Comparison of ENCODE assay signal across 13 cellular contexts in genomic region chr6:168319279-168320051, GRCh38. TPM values are rescaled to one million over a fixed set of nuclear protein-coding genes. Genes with fewer than 3 reads are reported as not detected.
DNase-seq lines count a peak whose midpoint lies in the region; ATAC-seq, FAIRE-seq and TF ChIP-seq lines count a peak whose summit lies in the region.
"Had no signal": no experiment of that assay in that cellular context is flagged by ENCODE, and none has a peak within 500 bp of the region (broad histone marks: within the 10 kb centered on the region; RNA-seq: fewer than 3 reads in every experiment).

Gene DACT2 (minus strand): TSS chr6:168319777. CDS start chr6:168319633, 144 bp downstream.

- peak within 1 kb of the TSS; percentile 68 for H3K4me3 ChIP-seq in GM23338
- peak within 1 kb of the TSS; percentile 10 for H3K4me3 ChIP-seq in bronchial epithelial cell (ENCODE audit: low read depth, low read length)
- peak within 1 kb of the TSS; percentile 63 for H3K4me3 ChIP-seq in iPS-15b (ENCODE audit: low read depth, low read length)
- H3K4me3 ChIP-seq: BLaER1 treated with 17β-estradiol and CSF1 and Interleukin-3, amounts not matched to agents 10 nM and 100 nM had no signal

- ATAC-seq in GM23338: peak; percentile 74

- peaks cover 24% of the 10 kb centered on the region for H3K4me1 Mint-ChIP-seq in GM23338
- H3K4me1 Mint-ChIP-seq in osteocyte (ENCODE audit: unreplicated experiment): peaks cover 20% of the 10 kb centered on the region

- H3K36me3 Mint-ChIP-seq in GM23338 (ENCODE audit: low read depth): peaks cover 3% of the 10 kb centered on the region; the same call in 1 of the 3 replicates
- no peaks in the 10 kb centered on the region for H3K36me3 Mint-ChIP-seq in osteocyte (ENCODE audit: unreplicated experiment)

- H3K27me3 Mint-ChIP-seq in GM23338 (ENCODE audit: insufficient read depth, low read depth, poor library complexity) (peaks cover 26% of the 10 kb centered on the region), osteocyte (ENCODE audit: unreplicated experiment) (peaks cover 46% of the 10 kb centered on the region)

- no peak within 1 kb of the TSS for H3K27ac ChIP-seq in GM23338 (ENCODE audit: low read depth)
- H3K27ac ChIP-seq: BLaER1 treated with 17β-estradiol and CSF1 and Interleukin-3, amounts not matched to agents 10 nM and 100 nM had no signal

- H3K9me2 ChIP-seq in GM23338 (ENCODE audit: insufficient read depth): no peaks in the 10 kb centered on the region

- FAIRE-seq in bronchial epithelial cell (lab: Jason Lieb, UNC) (no peak), RCC 7860 (lab: Jason Lieb, UNC) (no peak)

- no peaks in the 10 kb centered on the region; the same call in 1 of the 2 replicates for H3K79me2 ChIP-seq in GM23338 (replicated peaks; ENCODE audit: insufficient read depth)

- H3K27ac Mint-ChIP-seq in GM23338 (no peak within 1 kb of the TSS), osteocyte (ENCODE audit: unreplicated experiment) (no peak within 1 kb of the TSS)

- DNase-seq in GM23338 (ENCODE audit: low spot score) (peak; percentile 67), bronchial epithelial cell (ENCODE audit: low read depth) (no peak), osteocyte (ENCODE audit: extremely low spot score, unreplicated experiment) (peak; percentile 79), NCI-H446 (lab: John Stamatoyannopoulos, UW) (no peak), RCC 7860 (ENCODE audit: low spot score) (no peak), middle frontal gyrus (ENCODE audit: extremely low spot score, low spot score) (no peak), SW 1271 (lab: John Stamatoyannopoulos, UW) (no peak)
- DNase-seq: activated T-cell treated with anti-CD3 and anti-CD28 coated beads, Interleukin-2, amount 50 U/mL, for 48 hours; Karpas-422; NCI-H774; stimulated activated naive CD4-positive, alpha-beta T cell had no signal

- H3K9me3 Mint-ChIP-seq in GM23338 (peaks cover 17% of the 10 kb centered on the region), osteocyte (ENCODE audit: unreplicated experiment) (peaks cover 10% of the 10 kb centered on the region)

- TF ChIP-seq CTCF in GM23338 (conservative IDR thresholded peaks at IDR 0.05; ENCODE audit: low read depth in 2 of 2) (no peak), bronchial epithelial cell (IDR thresholded peaks at IDR 0.05; ENCODE audit: insufficient read depth, low read length, severe bottlenecking) (no peak), osteocyte (IDR thresholded peaks at IDR 0.05) (no peak)

- H2AFZ ChIP-seq in GM23338: peak within 1 kb of the TSS; percentile 63

- H3F3A ChIP-seq in GM23338 (replicated peaks; ENCODE audit: low read depth): no peaks in the 10 kb centered on the region

- no peaks in the 10 kb centered on the region for H3K9me3 ChIP-seq in iPS-15b (ENCODE audit: control insufficient read depth, insufficient read depth, low read length)

- no peak within 1 kb of the TSS for H3K9ac ChIP-seq in iPS-15b (ENCODE audit: low read depth, low read length)
- H3K9ac ChIP-seq: BLaER1 treated with 17β-estradiol and CSF1 and Interleukin-3, amounts not matched to agents 10 nM and 100 nM had no signal

- H3K4me1 ChIP-seq in GM23338 (ENCODE audit: insufficient read depth): peaks cover 4% of the 10 kb centered on the region; the same call in 1 of the 2 replicates
- H3K4me1 ChIP-seq in iPS-15b (ENCODE audit: control insufficient read depth, insufficient read depth, low read length): no peaks in the 10 kb centered on the region
- H3K4me1 ChIP-seq: BLaER1 treated with 17β-estradiol and CSF1 and Interleukin-3, amounts not matched to agents 10 nM and 100 nM had no signal

- peaks cover 14% of the 10 kb centered on the region for H3K27me3 ChIP-seq in GM23338 (ENCODE audit: insufficient read depth)
- H3K27me3 ChIP-seq in bronchial epithelial cell (ENCODE audit: control insufficient read depth, insufficient read depth, low read length): peaks cover 7% of the 10 kb centered on the region
- H3K27me3 ChIP-seq in iPS-15b (ENCODE audit: control insufficient read depth, insufficient read depth, low read length): peaks cover 30% of the 10 kb centered on the region
- H3K27me3 ChIP-seq: BLaER1 treated with 17β-estradiol and CSF1 and Interleukin-3, amounts not matched to agents 10 nM and 100 nM had no signal

- H3K36me3 ChIP-seq in GM23338 (ENCODE audit: insufficient read depth): no peaks in the 10 kb centered on the region
- H3K36me3 ChIP-seq in bronchial epithelial cell (ENCODE audit: control insufficient read depth, insufficient read depth, low read length): no peaks in the 10 kb centered on the region
- no peaks in the 10 kb centered on the region for H3K36me3 ChIP-seq in iPS-15b (ENCODE audit: control insufficient read depth, insufficient read depth, low read length)
- H3K36me3 ChIP-seq: BLaER1 treated with 17β-estradiol and CSF1 and Interleukin-3, amounts not matched to agents 10 nM and 100 nM had no signal

- no peaks in the 10 kb centered on the region for H4K20me1 ChIP-seq in GM23338 (replicated peaks; ENCODE audit: insufficient read depth)
- H4K20me1 ChIP-seq: BLaER1 treated with 17β-estradiol and CSF1 and Interleukin-3, amounts not matched to agents 10 nM and 100 nM had no signal

- H3K4me2 ChIP-seq in GM23338: peak within 1 kb of the TSS; percentile 84
- H3K4me2 ChIP-seq: BLaER1 treated with 17β-estradiol and CSF1 and Interleukin-3, amounts not matched to agents 10 nM and 100 nM had no signal

- H3K4me3 Mint-ChIP-seq in GM23338 (peak within 1 kb of the TSS; percentile 77), osteocyte (ENCODE audit: unreplicated experiment) (peak within 1 kb of the TSS; percentile 56)

TF ChIP-seq in GM23338, 12 proteins besides CTCF, POLR2A, EP300 and RAD21:
- TF ChIP-seq EZH2phosphoT487 (IDR thresholded peaks at IDR 0.05; ENCODE audit: unreplicated experiment): no peak
- TF ChIP-seq POLR2AphosphoS5 (IDR thresholded peaks at IDR 0.05; ENCODE audit: low read depth): peak; percentile 16; the same call in 1 of the 2 replicates

RNA-seq across cellular contexts. Expression of gene DACT2, which starts in this region (rescaled TPM):
- 7.3 and 10.6 TPM in 2 replicates for total RNA-seq in GM23338 (2014; rRNA removed; shearing (Covaris generic))
- polyA plus RNA-seq in GM23338 (2016; fragmentation: Nextera tagmentation; extraction: Ambion mirVana): 1.5 and 1.8 TPM in 2 replicates
- 0.26 and 1.3 TPM in 2 replicates for total RNA-seq in bronchial epithelial cell
- total RNA-seq in osteocyte: 0.94 and 1.4 TPM in 2 replicates

Comparison
In these comparisons a context has a peak if more than half of its experiments do, and no peak if none do; other contexts are left out.
1. DNase-seq: peak in GM23338 (single experiment) and osteocyte (single experiment); none in bronchial epithelial cell (single experiment), NCI-H446 (0 of 2), RCC 7860 (single experiment), middle frontal gyrus (single experiment) and SW 1271 (0 of 2).
2. H3K4me3 ChIP-seq: peak in every context shown above with its lines; median percentile 68 in GM23338; 63 in iPS-15b; 10 in bronchial epithelial cell.